In genomic region chr16:47584464-47585225, GRCh38 we compare ENCODE assay signal across 20 cellular contexts.
DNase-seq lines count a peak whose midpoint lies in the region; ATAC-seq, FAIRE-seq and TF ChIP-seq lines count a peak whose summit lies in the region.
"Had no signal": no experiment of that assay in that cellular context is flagged by ENCODE, and none has a peak within 500 bp of the region (broad histone marks: within the 10 kb centered on the region; RNA-seq: fewer than 3 reads in every experiment).

No MANE protein-coding gene starts in this region.

- H3K9ac ChIP-seq in GM12878 (ENCODE audit: control insufficient read depth, insufficient read depth, low read length) = no peak overlapping the region
- H3K9ac ChIP-seq in Karpas-422 (ENCODE audit: low read length) = no peak overlapping the region

- POLR2A ChIA-PET in GM12878 (lab: Charles Lee) = interaction anchor here (1.1 kb wide), 1 partner anchor 18 kb away, joined by 5 read pairs; no protein-coding TSS in a partner anchor

- peak; percentile 88 for ATAC-seq in GM12878
- ATAC-seq in GM19395 (IDR thresholded peaks at IDR 0.05; ENCODE audit: unreplicated experiment) = no peak
- ATAC-seq: A549; CD8-positive, alpha-beta T cell had no signal

- H3K27ac ChIP-seq in GM12878 (ENCODE audit: control insufficient read depth, insufficient read depth) (no peak overlapping the region), Karpas-422 (ENCODE audit: low read length) (no peak overlapping the region)
- H3K27ac ChIP-seq: A549, C4-2B had no signal

- H3K4me3 ChIP-seq in H7 (ENCODE audit: insufficient read depth, low read depth, low read length) (no peak overlapping the region), GM12878 (no peak overlapping the region), Karpas-422 (ENCODE audit: low read length) (no peak overlapping the region)
- H3K4me3 ChIP-seq: A549 had no signal

- no peak for TF ChIP-seq EP300 in GM12878 (IDR thresholded peaks at IDR 0.05; ENCODE audit: borderline replicate concordance in 1 of 2, control insufficient read depth in 1 of 2, low read depth in 2 of 2, low read length in 2 of 2)

- BruUV-seq in GM12878 (replicated peaks; lab: Mats Ljungman, UMichigan) = no TSS peak

- H3K9me3 ChIP-seq in GM12878 (replicated peaks; ENCODE audit: control insufficient read depth, insufficient read depth, low read length) = no peaks in the 10 kb centered on the region
- H3K9me3 ChIP-seq in Karpas-422 (ENCODE audit: low read length) = no peaks in the 10 kb centered on the region
- H3K9me3 ChIP-seq: A549, BE2C had no signal

- in situ Hi-C loops in GM12878 (cut with MboI) = no loop called here

- CTCF ChIA-PET in GM12878 (lab: Yijun Ruan, JAX) = interaction anchor here (1.0 to 2.0 kb wide), 6 partner anchors 9 to 124 kb away, joined by 3 to 7 read pairs (median 5); partner anchors contain the start of genes ITFG1 and PHKB

- H3K4me1 ChIP-seq in GM12878 (ENCODE audit: control insufficient read depth, insufficient read depth, low read length) (no peaks in the 10 kb centered on the region), Karpas-422 (ENCODE audit: low read length) (peaks cover 25% of the 10 kb centered on the region)
- H3K4me1 ChIP-seq: A549, BE2C had no signal

- whole genome bisulfite sequencing in GM12878 (ENCODE audit: insufficient coverage, insufficient replicate concordance, low lambda C conversion rate, missing lambda C conversion rate) = 57% methylated on average over 4 of the region's 4 CpGs

- DNase-seq in H7 (peak; percentile 30), GM12878 (ENCODE audit: low read depth, low spot score) (no peak), myocyte (ENCODE audit: low read depth) (peak; percentile 54), UCSD-AML1 (lab: John Stamatoyannopoulos, UW; ENCODE audit: unreplicated experiment) (no peak), NCI-H2171 (lab: John Stamatoyannopoulos, UW) (no peak), Karpas-422 (no peak)
- DNase-seq: BE2C; CD8-positive, alpha-beta T cell; COR-L47; DMS153; DMS79 treated with DMSO at 0.1 percent for 48 hours; EL; H9; KBM-7 had no signal

- H2AFZ ChIP-seq in GM12878 (ENCODE audit: control insufficient read depth, low read depth, low read length) (no peak overlapping the region), Karpas-422 (ENCODE audit: low read length) (no peak overlapping the region)

- no peak for FAIRE-seq in GM12878 (lab: Jason Lieb, UNC)
- FAIRE-seq: A549, D721Med, G401.6, HTR-8/SVneo had no signal

- no peaks in the 10 kb centered on the region for H3K79me2 ChIP-seq in GM12878 (ENCODE audit: control insufficient read depth, insufficient read depth, low read length)
- H3K79me2 ChIP-seq in Karpas-422 (ENCODE audit: low read length) = no peaks in the 10 kb centered on the region

- H3K9me2 ChIP-seq in Karpas-422 (replicated peaks; ENCODE audit: insufficient read depth, low read length) = no peaks in the 10 kb centered on the region

- SMC1A ChIA-PET in GM12878 (lab: Charles Lee; ENCODE audit: uncharacterized antibody, unreplicated experiment) = interaction anchor here (0.6 to 4.1 kb wide), 20 partner anchors 8 to 135 kb away, joined by 3 to 17 read pairs (median 4); partner anchors contain the start of genes ITFG1 and PHKB

- no peak for TF ChIP-seq CTCF in GM12878 (IDR thresholded peaks at IDR 0.05 in 2 of 3, conservative IDR thresholded peaks at IDR 0.05 in 1 of 3; ENCODE audit: control insufficient read depth in 2 of 3, extremely low read depth in 1 of 3, insufficient read depth in 1 of 3, low read depth in 3 of 3, low read length in 3 of 3)

- no peak overlapping the region for H3K4me2 ChIP-seq in GM12878 (ENCODE audit: control insufficient read depth, insufficient read depth)
- no peak overlapping the region for H3K4me2 ChIP-seq in Karpas-422 (ENCODE audit: low read depth, low read length, poor library complexity, severe bottlenecking)
- H3K4me2 ChIP-seq: A549 had no signal

- intact Hi-C loops in GM12878 (cut with micrococcal nuclease; ENCODE audit: unreplicated experiment) = loop anchor here (10.0 kb wide), 1 partner anchor 120 kb away; the partner anchor contains the start of genes ITFG1 and PHKB

- no peaks in the 10 kb centered on the region for H3K27me3 ChIP-seq in H7 (ENCODE audit: control insufficient read depth, insufficient read depth, low read length)
- no peaks in the 10 kb centered on the region for H3K27me3 ChIP-seq in GM12878 (replicated peaks in 1 of 2; ENCODE audit: control insufficient read depth in 2 of 2, insufficient read depth in 2 of 2, low read length in 1 of 2)
- no peaks in the 10 kb centered on the region for H3K27me3 ChIP-seq in Karpas-422 (ENCODE audit: low read length)
- H3K27me3 ChIP-seq: BE2C had no signal

- TF ChIP-seq RAD21 in GM12878 (IDR thresholded peaks at IDR 0.05; ENCODE audit: insufficient read depth, low read depth, low read length) = no peak

- RAD21 ChIA-PET in GM12878 (lab: Charles Lee; ENCODE audit: unreplicated experiment) = interaction anchor here (0.8 to 1.9 kb wide), 7 partner anchors 11 to 106 kb away, joined by 3 to 5 read pairs (median 3); no protein-coding TSS in a partner anchor

- H4K20me1 ChIP-seq in GM12878 (ENCODE audit: control insufficient read depth, insufficient read depth) (no peaks in the 10 kb centered on the region), Karpas-422 (ENCODE audit: insufficient read depth, low read depth, low read length) (no peaks in the 10 kb centered on the region)

- H3K36me3 ChIP-seq in H7 (replicated peaks; ENCODE audit: control insufficient read depth, insufficient read depth, low read length) (no peaks in the 10 kb centered on the region), GM12878 (ENCODE audit: control insufficient read depth in 2 of 2, insufficient read depth in 2 of 2, low read length in 1 of 2) (peaks cover 0 to 9% of the 10 kb centered on the region in 2 experiments; a peak in 2 of 4 replicates), Karpas-422 (ENCODE audit: insufficient read depth, low read length) (peaks cover 3% of the 10 kb centered on the region; the same call in 1 of the 2 replicates)

- no peak for TF ChIP-seq POLR2A in GM12878 (IDR thresholded peaks at IDR 0.05; ENCODE audit: low read depth, low read length)

TF ChIP-seq in GM12878, 131 proteins besides CTCF, POLR2A, EP300 and RAD21 (continues in another document):
- no peak for TF ChIP-seq MXI1 (IDR thresholded peaks at IDR 0.05; ENCODE audit: low read depth, low read length)
- TF ChIP-seq ZBTB33 (IDR thresholded peaks at IDR 0.05) = no peak
- TF ChIP-seq E2F4 (IDR thresholded peaks at IDR 0.05; ENCODE audit: low read depth, low read length) = no peak
- TF ChIP-seq CREB1 (IDR thresholded peaks at IDR 0.05; ENCODE audit: low read depth) = no peak
- no peak for TF ChIP-seq HDGF (IDR thresholded peaks at IDR 0.05)
- no peak for TF ChIP-seq DPF2 (IDR thresholded peaks at IDR 0.05)
- TF ChIP-seq NBN (IDR thresholded peaks at IDR 0.05) = 0 out of 2 replicates have a peak, but pooled peaks have one; percentile 34
- TF ChIP-seq ATF7 (IDR thresholded peaks at IDR 0.05; ENCODE audit: low read depth) = no peak
- peak; percentile 39 to 48; a peak in 2 of 4 replicates for TF ChIP-seq IKZF2 (IDR thresholded peaks at IDR 0.05)
- no peak for TF ChIP-seq MLLT1 (IDR thresholded peaks at IDR 0.05)
- peak; percentile 36; the same call in 1 of the 2 replicates for TF ChIP-seq RELB (IDR thresholded peaks at IDR 0.05; ENCODE audit: low read depth)

Comparison
In these comparisons a context has a peak if more than half of its experiments do, and no peak if none do; other contexts are left out.
1. DNase-seq: peak in H7 (single experiment) and myocyte (single experiment); none in GM12878 (single experiment), UCSD-AML1 (single experiment), NCI-H2171 (single experiment) and Karpas-422 (single experiment).